In the genomic region with DNA sequence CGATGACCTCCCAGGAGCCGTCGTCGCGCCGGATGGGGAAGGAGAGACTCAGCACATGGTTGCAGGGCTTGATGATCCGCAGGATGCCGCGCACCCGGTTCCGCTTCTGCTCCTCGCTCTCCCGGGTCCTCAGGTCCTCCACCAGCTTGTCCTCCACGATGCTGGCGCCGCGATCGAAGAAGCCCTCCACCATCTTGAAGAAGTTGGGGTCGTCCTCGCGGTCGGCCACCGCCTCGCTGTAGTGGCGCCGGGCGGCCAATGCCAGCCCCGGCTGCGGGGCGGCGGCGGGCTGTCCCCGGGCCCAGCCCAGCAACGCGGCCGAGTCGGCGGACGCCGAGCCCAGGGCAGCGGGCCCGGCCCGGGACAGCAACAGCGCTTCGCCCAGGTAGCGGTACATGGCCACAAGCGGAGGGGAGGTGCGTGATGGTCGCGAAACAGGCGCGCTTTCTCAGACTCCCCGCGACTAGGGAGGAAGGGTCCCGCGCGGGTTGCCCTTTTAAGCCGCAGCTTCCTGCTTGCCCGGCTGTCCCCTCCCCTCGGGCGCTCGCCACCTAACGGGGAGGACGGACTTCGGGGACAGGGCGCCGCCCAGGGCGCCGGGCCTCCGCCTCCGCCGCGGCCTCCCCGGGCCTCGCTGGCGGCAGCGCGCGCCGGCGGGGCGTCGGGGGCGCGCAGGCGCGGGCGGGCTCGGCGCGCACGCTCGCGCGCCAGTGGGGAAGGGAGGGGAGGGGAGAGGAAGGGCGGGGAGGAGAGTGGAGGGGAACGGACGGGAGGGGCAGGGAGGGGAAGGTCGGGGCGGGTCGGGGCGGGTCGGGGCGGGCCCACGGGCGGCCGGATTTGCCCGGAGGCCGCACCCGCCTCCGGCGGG, we compare ENCODE assay signal across 8 cellular contexts. TPM values are rescaled to one million over a fixed set of nuclear protein-coding genes. Genes with fewer than 3 reads are reported as not detected.
DNase-seq lines count a peak whose midpoint lies in the region; ATAC-seq and TF ChIP-seq lines count a peak whose summit lies in the region.

A gene (minus strand): TSS at position 471 of the 868 bp plus-strand sequence. CDS start 74 bp downstream, at position 397.
A gene with protein sequence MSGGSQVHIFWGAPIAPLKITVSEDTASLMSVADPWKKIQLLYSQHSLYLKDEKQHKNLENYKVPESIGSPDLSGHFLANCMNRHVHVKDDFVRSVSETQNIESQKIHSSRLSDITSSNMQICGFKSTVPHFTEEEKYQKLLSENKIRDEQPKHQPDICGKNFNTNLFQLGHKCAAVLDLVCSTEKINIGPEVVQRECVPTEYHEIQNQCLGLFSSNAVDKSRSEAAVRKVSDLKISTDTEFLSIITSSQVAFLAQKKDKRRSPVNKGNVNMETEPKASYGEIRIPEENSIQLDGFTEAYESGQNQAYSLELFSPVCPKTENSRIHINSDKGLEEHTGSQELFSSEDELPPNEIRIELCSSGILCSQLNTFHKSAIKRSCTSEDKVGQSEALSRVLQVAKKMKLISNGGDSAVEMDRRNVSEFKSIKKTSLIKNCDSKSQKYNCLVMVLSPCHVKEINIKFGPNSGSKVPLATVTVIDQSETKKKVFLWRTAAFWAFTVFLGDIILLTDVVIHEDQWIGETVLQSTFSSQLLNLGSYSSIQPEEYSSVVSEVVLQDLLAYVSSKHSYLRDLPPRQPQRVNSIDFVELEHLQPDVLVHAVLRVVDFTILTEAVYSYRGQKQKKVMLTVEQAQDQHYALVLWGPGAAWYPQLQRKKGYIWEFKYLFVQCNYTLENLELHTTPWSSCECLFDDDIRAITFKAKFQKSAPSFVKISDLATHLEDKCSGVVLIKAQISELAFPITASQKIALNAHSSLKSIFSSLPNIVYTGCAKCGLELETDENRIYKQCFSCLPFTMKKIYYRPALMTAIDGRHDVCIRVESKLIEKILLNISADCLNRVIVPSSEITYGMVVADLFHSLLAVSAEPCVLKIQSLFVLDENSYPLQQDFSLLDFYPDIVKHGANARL (plus strand): TSS at position 834 of the 868 bp plus-strand sequence. CDS start 56,149 bp downstream, outside the sequence.

- peak within 1 kb of the TSS; percentile 97 for H3K4me3 Mint-ChIP-seq in activated CD4-positive, alpha-beta memory T cell treated with anti-CD3 and anti-CD28 coated beads for 36 hours

- TF ChIP-seq POLR2A in GM19099 (IDR thresholded peaks at IDR 0.05; ENCODE audit: extremely low read depth, insufficient read length, low read depth) (peak; percentile 85), lower leg skin (IDR thresholded peaks at IDR 0.05) (peak in 1 of 2 donors; percentile 54)

- H3K9me3 ChIP-seq in duodenal mucosa (ENCODE audit: control insufficient read depth in 1 of 2, low read length in 2 of 2) = no peaks in the 10 kb centered on the region

- H3K36me3 ChIP-seq in BJ (ENCODE audit: control insufficient read depth, insufficient read depth, low read length) (no peaks in the 10 kb centered on the region), duodenal mucosa (ENCODE audit: control insufficient read depth in 1 of 2, insufficient read depth in 2 of 2, low read length in 2 of 2) (peaks cover 0 to 5% of the 10 kb centered on the region in 2 donors)

- H3K27me3 Mint-ChIP-seq in activated CD4-positive, alpha-beta memory T cell treated with anti-CD3 and anti-CD28 coated beads for 36 hours = no peaks in the 10 kb centered on the region

- peak within 1 kb of the TSS; percentile 79 to 92 for H3K9ac ChIP-seq in duodenal mucosa (ENCODE audit: low read depth in 1 of 2, low read length in 2 of 2)

- DNase-seq in BJ (ENCODE audit: low read depth) = peak; percentile 50
- DNase-seq in NCI-H69 (lab: John Stamatoyannopoulos, UW) = peak; percentile 93
- DNase-seq in activated CD4-positive, alpha-beta memory T cell treated with anti-CD3 and anti-CD28 coated beads for 36 hours = peak; percentile 94
- DNase-seq in lower leg skin (ENCODE audit: low spot score in 2 of 2) = peak; percentile 90 to 98
- DNase-seq in stimulated activated CD4-positive, alpha-beta T cell treated with anti-CD3 and anti-CD28 coated beads, TNF-alpha, amount 100 ng/mL, for 1 hour (ENCODE audit: low read depth in 3 of 3, low spot score in 1 of 3) = peak; percentile 69 to 74 (median 72)

- TF ChIP-seq CTCF in BJ (IDR thresholded peaks at IDR 0.05; ENCODE audit: insufficient read depth, low read depth, low read length) (no peak), lower leg skin (IDR thresholded peaks at IDR 0.05) (no peak)

- H3K4me3 ChIP-seq in BJ (ENCODE audit: low read depth, low read length) (peak within 1 kb of the TSS; percentile 72), duodenal mucosa (ENCODE audit: low read depth in 1 of 2, low read length in 2 of 2) (peak within 1 kb of the TSS; percentile 83 to 97), lower leg skin (ENCODE audit: low read depth, poor library complexity, severe bottlenecking) (peak within 1 kb of the TSS; percentile 81)

- peak within 1 kb of the TSS; percentile 93 for H3K27ac ChIP-seq in duodenal mucosa (ENCODE audit: low read depth, low read length)

- H3K27me3 ChIP-seq in BJ (ENCODE audit: control insufficient read depth, insufficient read depth, low read length) = no peaks in the 10 kb centered on the region
- no peaks in the 10 kb centered on the region for H3K27me3 ChIP-seq in duodenal mucosa (ENCODE audit: control insufficient read depth in 1 of 2, insufficient read depth in 2 of 2, low read length in 2 of 2)

- H3K4me1 ChIP-seq in duodenal mucosa (ENCODE audit: control insufficient read depth in 1 of 2, insufficient read depth in 2 of 2, low read length in 2 of 2) = peaks cover 28 to 36% of the 10 kb centered on the region in 2 donors

- WGBS in lower leg skin, 2 donors = 3 to 8% methylated on average over 6 to 12 of the region's 112 CpGs

- peaks cover 48% of the 10 kb centered on the region for H3K4me1 Mint-ChIP-seq in activated CD4-positive, alpha-beta memory T cell treated with anti-CD3 and anti-CD28 coated beads for 36 hours (ENCODE audit: low read depth)

- H3K9me3 Mint-ChIP-seq in activated CD4-positive, alpha-beta memory T cell treated with anti-CD3 and anti-CD28 coated beads for 36 hours = no peaks in the 10 kb centered on the region

- POLR2A ChIA-PET in BJ (lab: Charles Lee) = no interaction called here
- POLR2A ChIA-PET in activated CD4-positive, alpha-beta memory T cell treated with anti-CD3 and anti-CD28 coated beads for 36 hours (lab: Charles Lee) = interaction anchor here (0.6 to 5.7 kb wide), 5 partner anchors 7 to 339 kb away, joined by 3 to 53 read pairs (median 5); a partner anchor contains a TSS

- CTCF ChIA-PET in BJ (lab: Yijun Ruan, JAX) = no interaction called here
- CTCF ChIA-PET in activated CD4-positive, alpha-beta memory T cell treated with anti-CD3 and anti-CD28 coated beads for 36 hours (lab: Charles Lee) = interaction anchor here (1.1 to 1.5 kb wide), 3 partner anchors 9 to 156 kb away, joined by 4 to 5 read pairs (median 4); no protein-coding TSS in a partner anchor

- peaks cover 36% of the 10 kb centered on the region for H3K36me3 Mint-ChIP-seq in activated CD4-positive, alpha-beta memory T cell treated with anti-CD3 and anti-CD28 coated beads for 36 hours

- peak within 1 kb of the TSS; percentile 95 for H3K27ac Mint-ChIP-seq in activated CD4-positive, alpha-beta memory T cell treated with anti-CD3 and anti-CD28 coated beads for 36 hours

- intact Hi-C loops in activated CD4-positive, alpha-beta memory T cell treated with anti-CD3 and anti-CD28 coated beads for 36 hours (cut with micrococcal nuclease) = loop anchor here (1.0 to 5.0 kb wide), 6 partner anchors 67 to 668 kb away; a partner anchor contains a TSS
- intact Hi-C loops in lower leg skin (cut with DNase I; ENCODE audit: low total_unique reads) = loop anchor here (5.0 kb wide), 1 partner anchor 122 kb away; no protein-coding TSS in a partner anchor

- ATAC-seq in HG03378 (IDR thresholded peaks at IDR 0.05; ENCODE audit: unreplicated experiment) = peak; percentile 38

RNA-seq across cellular contexts. Expression of the first gene that starts in this region (rescaled TPM):
- polyA plus RNA-seq in BJ (2011; rRNA removed) = 78.6 and 99.5 TPM in 2 replicates
- polyA minus RNA-seq in BJ (2011; rRNA and poly(A)+ RNA removed) = 50.4 and 52.1 TPM in 2 replicates
- total RNA-seq in activated CD4-positive, alpha-beta memory T cell treated with anti-CD3 and anti-CD28 coated beads for 36 hours = 100 to 1,000 TPM; 174 to 180 TPM
- total RNA-seq in lower leg skin = 100 to 1,000 TPM; 200 to 262 (median 230) TPM

RNA-seq across cellular contexts. Expression of the second gene that starts in this region (rescaled TPM):
- polyA plus RNA-seq in BJ (2011; rRNA removed) = 7.7 and 15.9 TPM in 2 replicates
- 7.3 and 7.7 TPM in 2 replicates for polyA minus RNA-seq in BJ (2011; rRNA and poly(A)+ RNA removed)
- total RNA-seq in activated CD4-positive, alpha-beta memory T cell treated with anti-CD3 and anti-CD28 coated beads for 36 hours = 10 to 100 TPM; 32.2 to 32.6 TPM
- total RNA-seq in lower leg skin = 10 to 100 TPM; 14.9 to 26.2 (median 21.6) TPM

Comparison
In these comparisons a context has a peak if more than half of its experiments do, and no peak if none do; other contexts are left out.
1. Peak in every context shown above with its lines: DNase-seq, ATAC-seq, H3K4me3 ChIP-seq and H3K27ac ChIP-seq.